Comparison of ENCODE assay signal across 18 cellular contexts in genomic region chr13:109436841-109437240, GRCh38.
DNase-seq lines count a peak whose midpoint lies in the region; FAIRE-seq and TF ChIP-seq lines count a peak whose summit lies in the region.
"Had no signal": no experiment of that assay in that cellular context is flagged by ENCODE, and none has a peak within 500 bp of the region (broad histone marks: within the 10 kb centered on the region; RNA-seq: fewer than 3 reads in every experiment).

No MANE protein-coding gene starts in this region.

- TF ChIP-seq CTCF in MCF 10A (IDR thresholded peaks at IDR 0.05; ENCODE audit: unreplicated experiment) (no peak), breast epithelium (IDR thresholded peaks at IDR 0.05) (no peak), bronchial epithelial cell (IDR thresholded peaks at IDR 0.05; ENCODE audit: insufficient read depth, low read length, severe bottlenecking) (no peak)

- no peak overlapping the region for H3K27ac Mint-ChIP-seq in MCF 10A (ENCODE audit: low read depth, unreplicated experiment)
- H3K27ac Mint-ChIP-seq in T-helper 2 cell treated with Interferon-gamma antibody and Interleukin-4, amounts not matched to agents 5 μg/mL and 100 μg/mL, for 36 hours: no peak overlapping the region
- H3K27ac Mint-ChIP-seq: CD14-positive monocyte; CD4-positive, alpha-beta memory T cell; H9 had no signal

- no peak overlapping the region for H3K27ac ChIP-seq in breast epithelium
- H3K27ac ChIP-seq: BLaER1 had no signal

- CTCF ChIA-PET in MCF 10A (lab: Yijun Ruan, JAX): interaction anchor here (0.6 to 1.5 kb wide), 5 partner anchors 153 to 292 kb away, joined by 3 to 4 read pairs (median 3); no protein-coding TSS in a partner anchor

- H3K9me3 Mint-ChIP-seq in MCF 10A (ENCODE audit: unreplicated experiment): peaks cover 8% of the 10 kb centered on the region
- H3K9me3 Mint-ChIP-seq in T-helper 2 cell treated with Interferon-gamma antibody and Interleukin-4, amounts not matched to agents 5 μg/mL and 100 μg/mL, for 36 hours: no peaks in the 10 kb centered on the region

- H3K27me3 ChIP-seq in breast epithelium (no peaks in the 10 kb centered on the region), bronchial epithelial cell (ENCODE audit: control insufficient read depth, insufficient read depth, low read length) (no peaks in the 10 kb centered on the region)
- H3K27me3 ChIP-seq: BLaER1 had no signal

- no peaks in the 10 kb centered on the region for H3K27me3 Mint-ChIP-seq in MCF 10A (ENCODE audit: insufficient read depth, unreplicated experiment)
- H3K27me3 Mint-ChIP-seq in T-helper 2 cell treated with Interferon-gamma antibody and Interleukin-4, amounts not matched to agents 5 μg/mL and 100 μg/mL, for 36 hours (ENCODE audit: low read depth): no peaks in the 10 kb centered on the region

- no peak overlapping the region for H3K4me3 Mint-ChIP-seq in MCF 10A (ENCODE audit: unreplicated experiment)
- no peak overlapping the region for H3K4me3 Mint-ChIP-seq in T-helper 2 cell treated with Interferon-gamma antibody and Interleukin-4, amounts not matched to agents 5 μg/mL and 100 μg/mL, for 36 hours
- H3K4me3 Mint-ChIP-seq: CD14-positive monocyte; CD4-positive, alpha-beta memory T cell; H9 had no signal

- DNase-seq in MCF 10A (ENCODE audit: unreplicated experiment) (peak; percentile 16), breast epithelium (ENCODE audit: low spot score in 2 of 2) (no peak), bronchial epithelial cell (ENCODE audit: low read depth) (peak; percentile 62), iris pigment epithelial cell (ENCODE audit: low read depth) (peak; percentile 11), posterior cingulate gyrus (no peak), NCI-H146 treated with DMSO at 0.1 percent for 48 hours (lab: John Stamatoyannopoulos, UW; ENCODE audit: unreplicated experiment) (no peak), EL (no peak)
- no peak for DNase-seq in T-helper 2 cell treated with Interferon-gamma antibody and Interleukin-4, amounts not matched to agents 5 μg/mL and 100 μg/mL, for 36 hours (ENCODE audit: low spot score)
- DNase-seq: 8988T; CD4-positive, alpha-beta memory T cell; DMS153; DMS79; GF-D8; H9 had no signal

- H3K4me3 ChIP-seq in breast epithelium: no peak overlapping the region
- no peak overlapping the region for H3K4me3 ChIP-seq in bronchial epithelial cell (ENCODE audit: low read depth, low read length)
- H3K4me3 ChIP-seq: BLaER1 had no signal

- H3K36me3 Mint-ChIP-seq in MCF 10A (ENCODE audit: insufficient read depth, unreplicated experiment): no peaks in the 10 kb centered on the region
- H3K36me3 Mint-ChIP-seq in T-helper 2 cell treated with Interferon-gamma antibody and Interleukin-4, amounts not matched to agents 5 μg/mL and 100 μg/mL, for 36 hours (ENCODE audit: low read depth): no peaks in the 10 kb centered on the region

- peaks cover 22% of the 10 kb centered on the region for H3K4me1 Mint-ChIP-seq in MCF 10A (ENCODE audit: insufficient read depth, unreplicated experiment)
- H3K4me1 Mint-ChIP-seq in T-helper 2 cell treated with Interferon-gamma antibody and Interleukin-4, amounts not matched to agents 5 μg/mL and 100 μg/mL, for 36 hours (ENCODE audit: low read depth): no peaks in the 10 kb centered on the region
- H3K4me1 Mint-ChIP-seq: CD4-positive, alpha-beta memory T cell; H9 had no signal

- BruUV-seq in MCF 10A (replicated peaks; lab: Mats Ljungman, UMichigan): no TSS peak

- H3K9me3 ChIP-seq in breast epithelium: no peaks in the 10 kb centered on the region

- intact Hi-C loops in MCF 10A (cut with micrococcal nuclease): no loop called here
- intact Hi-C loops in breast epithelium (cut with DNase I; ENCODE audit: low total_unique reads): no loop called here
- intact Hi-C loops in posterior cingulate gyrus (cut with DNase I): no loop called here

- no peak for TF ChIP-seq POLR2A in breast epithelium (IDR thresholded peaks at IDR 0.05)

- H3K4me1 ChIP-seq in breast epithelium: no peaks in the 10 kb centered on the region
- H3K4me1 ChIP-seq: BLaER1 had no signal

- POLR2A ChIA-PET in MCF 10A (lab: Yijun Ruan, JAX): interaction anchor here (0.6 to 1.8 kb wide), 12 partner anchors 13 to 343 kb away, joined by 3 to 8 read pairs (median 4); no protein-coding TSS in a partner anchor

- H3K36me3 ChIP-seq in breast epithelium: no peaks in the 10 kb centered on the region
- H3K36me3 ChIP-seq in bronchial epithelial cell (ENCODE audit: control insufficient read depth, insufficient read depth, low read length): no peaks in the 10 kb centered on the region

- no peak for FAIRE-seq in bronchial epithelial cell (lab: Jason Lieb, UNC)
- FAIRE-seq: H1, HepG2 had no signal

Comparison
In these comparisons a context has a peak if more than half of its experiments do, and no peak if none do; other contexts are left out.
1. DNase-seq: peak in MCF 10A (single experiment), bronchial epithelial cell (single experiment) and iris pigment epithelial cell (single experiment); none in breast epithelium (0 of 2), posterior cingulate gyrus (0 of 10), NCI-H146 treated with DMSO at 0.1 percent for 48 hours (single experiment), EL (single experiment) and T-helper 2 cell treated with Interferon-gamma antibody and Interleukin-4, amounts not matched to agents 5 μg/mL and 100 μg/mL, for 36 hours (single experiment).